22 cellular contexts compared by ENCODE assay signal in genomic region chr2:100257939-100258338, GRCh38.
DNase-seq lines count a peak whose midpoint lies in the region; ATAC-seq and TF ChIP-seq lines count a peak whose summit lies in the region.
"Had no signal": no experiment of that assay in that cellular context is flagged by ENCODE, and none has a peak within 500 bp of the region (broad histone marks: within the 10 kb centered on the region; RNA-seq: fewer than 3 reads in every experiment).

No MANE protein-coding gene starts in this region.

- DNase-seq in GM03348 (ENCODE audit: low spot score) (peak; percentile 50), RWPE2 (ENCODE audit: low spot score) (no peak), cerebellum (ENCODE audit: low spot score) (peak; percentile 56), spleen (peak; percentile 53), thyroid gland (no peak), body of pancreas (no peak)
- DNase-seq: activated CD4-positive, alpha-beta T cell treated with anti-CD3 and anti-CD28 coated beads for 48 hours; activated CD8-positive, alpha-beta memory T cell treated with anti-CD3 and anti-CD28 coated beads, Interleukin-2, amount 10 ng/mL, durations not matched to agents 7 days and 5 days; Calu3; heart left ventricle; immature natural killer cell; lower lobe of right lung; MV-4-11; NCI-H1930; right lobe of liver; RPMI8226; stimulated activated CD4-positive, alpha-beta T cell treated with anti-CD3 and anti-CD28 coated beads, Interleukin-1b, Interleukin-23, amount 100 ng/mL, for 48 hours; stimulated activated naive CD4-positive, alpha-beta T cell; T-cell; transverse colon had no signal

- H3K4me3 ChIP-seq in RWPE2 (ENCODE audit: severe bottlenecking) (no peak overlapping the region), spleen (no peak overlapping the region), thyroid gland (replicated peaks in 1 of 3) (no peak overlapping the region), body of pancreas (no peak overlapping the region)
- H3K4me3 ChIP-seq: GM23338, heart left ventricle, lower lobe of right lung, right lobe of liver, transverse colon had no signal

- H3K9me3 ChIP-seq in RWPE2 (ENCODE audit: severe bottlenecking) (no peaks in the 10 kb centered on the region), spleen (no peaks in the 10 kb centered on the region), thyroid gland (no peaks in the 10 kb centered on the region), body of pancreas (no peaks in the 10 kb centered on the region)
- H3K9me3 ChIP-seq: heart left ventricle, lower lobe of right lung, right lobe of liver, transverse colon had no signal

- no peak for TF ChIP-seq POLR2A in spleen (IDR thresholded peaks at IDR 0.05)
- no peak for TF ChIP-seq POLR2A in thyroid gland (IDR thresholded peaks at IDR 0.05)
- no peak for TF ChIP-seq POLR2A in body of pancreas (IDR thresholded peaks at IDR 0.05)

- ATAC-seq in RWPE2 (ENCODE audit: low read depth) (peak; percentile 59; the same call in 1 of the 3 replicates), body of pancreas (no peak), HG03095 (IDR thresholded peaks at IDR 0.05; ENCODE audit: unreplicated experiment) (no peak)
- ATAC-seq: activated CD8-positive, alpha-beta memory T cell treated with anti-CD3 and anti-CD28 coated beads, Interleukin-2, amount 10 ng/mL, durations not matched to agents 7 days and 5 days; GM23338; lower lobe of right lung; right lobe of liver; T-cell had no signal

- H3K36me3 ChIP-seq in RWPE2 (ENCODE audit: low read depth) (no peaks in the 10 kb centered on the region), spleen (no peaks in the 10 kb centered on the region), thyroid gland (no peaks in the 10 kb centered on the region), body of pancreas (replicated peaks in 1 of 2; ENCODE audit: insufficient read depth in 1 of 2, low read depth in 2 of 2) (no peaks in the 10 kb centered on the region)
- H3K36me3 ChIP-seq: heart left ventricle, lower lobe of right lung, right lobe of liver, transverse colon had no signal

- intact Hi-C loops in spleen (cut with DNase I; ENCODE audit: low total_unique reads) (no loop called here), thyroid gland (cut with DNase I) (no loop called here), body of pancreas (cut with DNase I) (no loop called here)

- H3K27me3 ChIP-seq in RWPE2 (ENCODE audit: insufficient read depth, poor library complexity, severe bottlenecking): no peaks in the 10 kb centered on the region
- H3K27me3 ChIP-seq in spleen (replicated peaks in 1 of 7): no peaks in the 10 kb centered on the region
- no peaks in the 10 kb centered on the region for H3K27me3 ChIP-seq in thyroid gland
- H3K27me3 ChIP-seq in body of pancreas: no peaks in the 10 kb centered on the region
- H3K27me3 ChIP-seq: heart left ventricle, right lobe of liver, transverse colon had no signal

- H3K27ac ChIP-seq in RWPE2 (ENCODE audit: poor library complexity, severe bottlenecking) (no peak overlapping the region), spleen (no peak overlapping the region), thyroid gland (no peak overlapping the region), body of pancreas (no peak overlapping the region)
- H3K27ac ChIP-seq: heart left ventricle, lower lobe of right lung, right lobe of liver, transverse colon had no signal

- 79 to 92% (median 88%) methylated on average over 9 of the region's 9 CpGs for whole genome bisulfite sequencing in spleen, 5 donors
- 71 to 80% methylated on average over 9 of the region's 9 CpGs for WGBS in thyroid gland, 2 donors
- WGBS in body of pancreas, 2 donors: 72 to 87% methylated on average over 9 of the region's 9 CpGs

- TF ChIP-seq CTCF in RWPE2 (IDR thresholded peaks at IDR 0.05; ENCODE audit: poor library complexity, severe bottlenecking): no peak
- no peak for TF ChIP-seq CTCF in spleen (IDR thresholded peaks at IDR 0.05 in 8 of 11, conservative IDR thresholded peaks at IDR 0.05 in 3 of 11)
- TF ChIP-seq CTCF in thyroid gland (IDR thresholded peaks at IDR 0.05): no peak
- no peak for TF ChIP-seq CTCF in body of pancreas (IDR thresholded peaks at IDR 0.05)

- H3K4me1 ChIP-seq in RWPE2 (ENCODE audit: insufficient read depth, poor library complexity, severe bottlenecking): no peaks in the 10 kb centered on the region
- H3K4me1 ChIP-seq in spleen: peaks cover 0 to 21% (median 5%) of the 10 kb centered on the region in 6 donors
- peaks cover 6% of the 10 kb centered on the region in 2 donors for H3K4me1 ChIP-seq in thyroid gland
- no peaks in the 10 kb centered on the region for H3K4me1 ChIP-seq in body of pancreas
- H3K4me1 ChIP-seq: right lobe of liver, transverse colon had no signal

Comparison
In these comparisons a context has a peak if more than half of its experiments do, and no peak if none do; other contexts are left out.
1. DNase-seq: peak in GM03348 (single experiment), cerebellum (single experiment) and spleen (single experiment); none in RWPE2 (single experiment), thyroid gland (0 of 2) and body of pancreas (0 of 4).